In the genomic region with DNA sequence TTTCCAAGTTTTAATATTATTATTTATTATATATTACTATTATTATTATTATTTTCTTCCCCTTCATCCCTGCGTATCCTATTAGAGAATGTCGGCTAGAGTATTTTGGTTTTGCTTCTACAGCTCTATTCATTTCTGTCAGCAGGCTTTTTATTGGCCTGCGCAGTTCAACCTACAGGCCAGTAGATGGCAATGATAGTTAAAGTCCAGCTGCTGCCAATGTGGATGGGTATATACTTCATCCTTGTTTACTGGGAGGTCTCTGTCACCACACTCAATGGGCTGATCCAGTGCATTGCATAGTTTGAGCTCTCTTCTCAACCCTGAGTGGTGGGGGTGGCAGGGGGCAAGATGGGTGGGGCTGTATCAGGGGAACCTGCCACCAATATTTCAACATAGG, we compare ENCODE assay signal across 9 cellular contexts.
DNase-seq lines count a peak whose midpoint lies in the region; ATAC-seq lines count a peak whose summit lies in the region.
"Had no signal": no experiment of that assay in that cellular context is flagged by ENCODE, and none has a peak within 500 bp of the region (broad histone marks: within the 10 kb centered on the region; RNA-seq: fewer than 3 reads in every experiment).

No MANE protein-coding gene starts in this region.

- H3K27ac ChIP-seq in SJCRH30, result no peak overlapping the region
- H3K27ac ChIP-seq: neutrophil had no signal

- peak; percentile 45 for ATAC-seq in HG03565 (IDR thresholded peaks at IDR 0.05; ENCODE audit: unreplicated experiment)
- ATAC-seq in GM19455 (IDR thresholded peaks at IDR 0.05; ENCODE audit: unreplicated experiment), result no peak

- no peaks in the 10 kb centered on the region for H3K36me3 ChIP-seq in SJCRH30
- H3K36me3 ChIP-seq: neutrophil had no signal

- H3K9me3 ChIP-seq in SJCRH30 (replicated peaks), result peaks cover 4% of the 10 kb centered on the region; the same call in 1 of the 2 replicates
- H3K9me3 ChIP-seq: neutrophil had no signal

- H3K4me1 ChIP-seq in SJCRH30, result no peaks in the 10 kb centered on the region

- no peak overlapping the region for H3K4me3 ChIP-seq in SJCRH30

- no peaks in the 10 kb centered on the region for H3K27me3 ChIP-seq in SJCRH30
- H3K27me3 ChIP-seq: neutrophil had no signal

- DNase-seq in NCI-H1092 treated with DMSO at 0.1 percent for 48 hours (lab: John Stamatoyannopoulos, UW) (peak; percentile 1), NCI-H1092 (lab: John Stamatoyannopoulos, UW) (no peak), SJCRH30 (peak; percentile 27 to 68), left kidney (ENCODE audit: low read depth, low spot score) (peak; percentile 45), T-helper 1 cell (no peak)
- no peak for DNase-seq in NK-92 treated with Interleukin-12 subunit alpha and Interleukin-12 subunit beta, amount 100 ng/mL, for 24 hours (lab: John Stamatoyannopoulos, UW)

Comparison
In these comparisons a context has a peak if more than half of its experiments do, and no peak if none do; other contexts are left out.
1. DNase-seq: peak in NCI-H1092 treated with DMSO at 0.1 percent for 48 hours (single experiment), SJCRH30 (2 of 2) and left kidney (single experiment); none in NCI-H1092 (single experiment), NK-92 treated with Interleukin-12 subunit alpha and Interleukin-12 subunit beta, amount 100 ng/mL, for 24 hours (single experiment) and T-helper 1 cell (0 of 5).